ENCODE assay signal across 23 cellular contexts in genomic region chr1:90452491-90452890, GRCh38.
"Had no signal": no experiment of that assay in that cellular context is flagged by ENCODE, and none has a peak within 500 bp of the region (broad histone marks: within the 10 kb centered on the region; RNA-seq: fewer than 3 reads in every experiment).

No MANE protein-coding gene starts in this region.

- H3K4me2 ChIP-seq: neural progenitor cell had no signal

- H2AFZ ChIP-seq: neural progenitor cell had no signal

- H3K9me3 ChIP-seq: esophagus squamous epithelium, prostate gland, right atrium auricular region, sigmoid colon, thoracic aorta, tibial nerve, upper lobe of left lung had no signal

- DNase-seq: dermis blood vessel endothelial cell; effector memory CD4-positive, alpha-beta T cell; erythroblast; esophagus squamous epithelium; foreskin melanocyte; hypothalamus; mesendoderm; midbrain; naive thymus-derived CD4-positive, alpha-beta T cell; sigmoid colon; spleen; stimulated activated CD4-positive, alpha-beta T cell treated with anti-CD3 and anti-CD28 coated beads, Interleukin-2, amount 100 ng/mL, for 48 hours; stimulated activated naive B cell treated with anti-CD40 and anti-IgM and Interleukin-4, amounts not matched to agents 10 μg/mL and 1 μg/mL and 100 μg/mL, for 72 hours; upper lobe of left lung had no signal

- H3K27ac ChIP-seq: coronary artery, esophagus squamous epithelium, neural progenitor cell, prostate gland, right atrium auricular region, sigmoid colon, spleen, thoracic aorta, tibial nerve, upper lobe of left lung had no signal

- H3K4me3 ChIP-seq: coronary artery, esophagus squamous epithelium, neural progenitor cell, prostate gland, right atrium auricular region, sigmoid colon, spleen, thoracic aorta, tibial nerve, upper lobe of left lung had no signal

- H3K36me3 ChIP-seq: esophagus squamous epithelium, neural progenitor cell, prostate gland, right atrium auricular region, sigmoid colon, spleen, thoracic aorta, tibial nerve, upper lobe of left lung had no signal

- H3K9ac ChIP-seq: neural progenitor cell had no signal

- FAIRE-seq: keratinocyte, urothelium cell line had no signal

- H3K27me3 ChIP-seq: esophagus squamous epithelium, neural progenitor cell, right atrium auricular region, sigmoid colon, tibial nerve, upper lobe of left lung had no signal

- ATAC-seq: left lobe of liver; naive thymus-derived CD4-positive, alpha-beta T cell; stimulated activated naive B cell treated with anti-CD40 and anti-IgM and Interleukin-4, amounts not matched to agents 10 μg/mL and 1 μg/mL and 100 μg/mL, for 72 hours had no signal

- H3K4me1 ChIP-seq: esophagus squamous epithelium, neural progenitor cell, prostate gland, right atrium auricular region, sigmoid colon, spleen, tibial nerve, upper lobe of left lung had no signal
